Comparison of ENCODE assay signal across 8 cellular contexts in genomic region chr19:19404879-19405860, GRCh38. TPM values are rescaled to one million over a fixed set of nuclear protein-coding genes. Genes with fewer than 3 reads are reported as not detected.
DNase-seq lines count a peak whose midpoint lies in the region; ATAC-seq and TF ChIP-seq lines count a peak whose summit lies in the region.

TSS of gene GATAD2A (plus strand) at chr19:19405675. CDS start at chr19:19465346, 59,671 bp downstream.

- DNase-seq in NK-92 treated with Interleukin-12 subunit alpha and Interleukin-12 subunit beta, amount 100 ng/mL, for 24 hours (lab: John Stamatoyannopoulos, UW): peak; percentile 87
- no peak for DNase-seq in NK-92 (lab: John Stamatoyannopoulos, UW; ENCODE audit: unreplicated experiment)
- peak; percentile 86 to 92 for DNase-seq in NCI-H2081 (lab: John Stamatoyannopoulos, UW)
- DNase-seq in UCSD-AML1 (lab: John Stamatoyannopoulos, UW; ENCODE audit: unreplicated experiment): peak; percentile 96
- peak; percentile 69 for DNase-seq in skeletal muscle cell (ENCODE audit: low read depth)

- TF ChIP-seq CTCF in brain (conservative IDR thresholded peaks at IDR 0.05): peak in 1 of 2 experiments; percentile 36

- ATAC-seq in HG02970 (IDR thresholded peaks at IDR 0.05; ENCODE audit: low FRiP score, unreplicated experiment): peak; percentile 80

- peak within 1 kb of the TSS; percentile 85 to 99 (median 96) for H3K27ac Mint-ChIP-seq in brain

- peak within 1 kb of the TSS; percentile 98 to 99 (median 98) for H3K4me3 Mint-ChIP-seq in brain

- H3K4me3 ChIP-seq in iPS-11a (ENCODE audit: low read depth, low read length) (peak within 1 kb of the TSS; percentile 74), skeletal muscle cell (ENCODE audit: low read depth, low read length) (peak within 1 kb of the TSS; percentile 83)

- H3K27me3 Mint-ChIP-seq in brain: peaks cover 5% of the 10 kb centered on the region

- no peaks in the 10 kb centered on the region for H3K36me3 Mint-ChIP-seq in brain

- peaks cover 67% of the 10 kb centered on the region for H3K4me1 Mint-ChIP-seq in brain

- H3K9me3 Mint-ChIP-seq in brain: no peaks in the 10 kb centered on the region

RNA-seq across cellular contexts. Expression of gene GATAD2A, which starts in this region (rescaled TPM):
- polyA plus RNA-seq in brain (ENCODE audit: insufficient read depth, low read depth, low replicate concordance): 40.0 TPM
